9 cellular contexts compared by ENCODE assay signal in the genomic region with DNA sequence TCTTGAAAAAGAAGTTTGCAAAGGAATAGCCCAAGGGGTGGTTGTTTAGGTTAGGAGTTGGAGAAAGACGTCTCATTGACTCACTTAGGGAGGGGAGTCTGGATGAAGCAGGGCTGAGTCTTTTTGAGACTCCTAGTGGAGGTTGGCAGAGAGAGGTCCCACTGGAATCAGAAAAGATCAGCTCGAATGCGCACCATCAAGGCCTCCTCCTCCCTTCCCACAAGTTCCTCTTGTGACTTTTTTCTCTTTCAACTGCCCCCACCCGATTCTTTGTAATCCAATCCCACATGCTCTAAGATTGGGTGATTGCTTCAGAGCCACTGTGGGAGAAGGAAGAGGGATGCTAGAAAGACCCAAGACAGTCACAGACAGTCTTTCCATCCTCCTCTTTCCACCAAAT. TPM values are rescaled to one million over a fixed set of nuclear protein-coding genes. Genes with fewer than 3 reads are reported as not detected.
A peak's percentile ranks its signal among the peaks of the same experiment; 100 is the strongest.
DNase-seq lines count a peak whose midpoint lies in the region; ATAC-seq and TF ChIP-seq lines count a peak whose summit lies in the region.
"Had no signal": no experiment of that assay in that cellular context is flagged by ENCODE, and none has a peak within 500 bp of the region (broad histone marks: within the 10 kb centered on the region; RNA-seq: fewer than 3 reads in every experiment).

No MANE protein-coding gene starts in this region.

- H3K36me3 Mint-ChIP-seq in stimulated activated naive B cell treated with anti-CD40 and anti-IgM and Interleukin-4, amounts not matched to agents 10 μg/mL and 1 μg/mL and 100 μg/mL, for 72 hours: peaks cover 0 to 2% of the 10 kb centered on the region in 2 donors

- H3K9me3 ChIP-seq in ascending aorta (no peaks in the 10 kb centered on the region), iPS-18a (ENCODE audit: control insufficient read depth, low read depth, low read length) (no peaks in the 10 kb centered on the region)

- no peaks in the 10 kb centered on the region for H3K9me3 Mint-ChIP-seq in stimulated activated naive B cell treated with anti-CD40 and anti-IgM and Interleukin-4, amounts not matched to agents 10 μg/mL and 1 μg/mL and 100 μg/mL, for 72 hours

- peaks cover 42 to 43% of the 10 kb centered on the region in 2 donors for H3K4me1 Mint-ChIP-seq in stimulated activated naive B cell treated with anti-CD40 and anti-IgM and Interleukin-4, amounts not matched to agents 10 μg/mL and 1 μg/mL and 100 μg/mL, for 72 hours

- H3K4me1 ChIP-seq in ascending aorta (peaks cover 11 to 25% of the 10 kb centered on the region in 2 donors), iPS-18a (ENCODE audit: control insufficient read depth, low read depth, low read length) (peaks cover 16% of the 10 kb centered on the region)

- H3K9ac ChIP-seq in iPS-18a (ENCODE audit: low read length): peak overlapping the region; percentile 89

- no peak for ATAC-seq in stimulated activated naive B cell treated with anti-CD40 and anti-IgM and Interleukin-4, amounts not matched to agents 10 μg/mL and 1 μg/mL and 100 μg/mL, for 72 hours (replicated peaks)
- ATAC-seq in GM18498 (IDR thresholded peaks at IDR 0.05; ENCODE audit: unreplicated experiment) (no peak), HG03378 (IDR thresholded peaks at IDR 0.05; ENCODE audit: unreplicated experiment) (no peak)

- H3K27me3 ChIP-seq in ascending aorta: no peaks in the 10 kb centered on the region
- peaks cover 15% of the 10 kb centered on the region for H3K27me3 ChIP-seq in iPS-18a (ENCODE audit: control insufficient read depth, insufficient read depth, low read length)

- H3K27ac Mint-ChIP-seq in stimulated activated naive B cell treated with anti-CD40 and anti-IgM and Interleukin-4, amounts not matched to agents 10 μg/mL and 1 μg/mL and 100 μg/mL, for 72 hours: peak overlapping the region; percentile 77

- H3K27me3 Mint-ChIP-seq in stimulated activated naive B cell treated with anti-CD40 and anti-IgM and Interleukin-4, amounts not matched to agents 10 μg/mL and 1 μg/mL and 100 μg/mL, for 72 hours: peaks cover 15 to 18% of the 10 kb centered on the region in 2 donors

- peak overlapping the region; percentile 68 to 83 for H3K4me3 ChIP-seq in ascending aorta
- H3K4me3 ChIP-seq in iPS-18a (ENCODE audit: low read length): peak overlapping the region; percentile 69

- peaks cover 36 to 37% of the 10 kb centered on the region in 2 donors for H3K36me3 ChIP-seq in ascending aorta
- peaks cover 44% of the 10 kb centered on the region for H3K36me3 ChIP-seq in iPS-18a (ENCODE audit: control insufficient read depth, low read depth, low read length)

- TF ChIP-seq CTCF in ascending aorta (IDR thresholded peaks at IDR 0.05): peak in 1 of 3 experiments; percentile 6

- intact Hi-C loops in ascending aorta (cut with DNase I): no loop called here

- H3K4me3 Mint-ChIP-seq in stimulated activated naive B cell treated with anti-CD40 and anti-IgM and Interleukin-4, amounts not matched to agents 10 μg/mL and 1 μg/mL and 100 μg/mL, for 72 hours: peak overlapping the region; percentile 87 to 88

- H3K27ac ChIP-seq in ascending aorta: peak overlapping the region; percentile 95 to 96
- H3K27ac ChIP-seq in iPS-18a (ENCODE audit: low read length): peak overlapping the region; percentile 14

- peak; percentile 82 for DNase-seq in AG08396 (ENCODE audit: low spot score)
- DNase-seq in KG1 (lab: John Stamatoyannopoulos, UW): peak; percentile 49
- no peak for DNase-seq in ascending aorta (ENCODE audit: low spot score in 2 of 2)
- no peak for DNase-seq in stimulated activated naive B cell treated with anti-CD40 and anti-IgM and Interleukin-4, amounts not matched to agents 10 μg/mL and 1 μg/mL and 100 μg/mL, for 72 hours
- DNase-seq in putamen (ENCODE audit: low spot score): no peak

RNA-seq across cellular contexts. Expression of a gene that starts 2.0 kb away (rescaled TPM):
- 64.8 TPM for total RNA-seq in ascending aorta

RNA-seq across cellular contexts. Expression of a gene that starts 14.5 kb away (rescaled TPM):
- not detected for total RNA-seq in ascending aorta
- total RNA-seq: epithelial cell of proximal tubule had no signal

RNA-seq across cellular contexts. Expression of a gene that starts 26.4 kb away (rescaled TPM):
- 62.9 TPM for total RNA-seq in ascending aorta

RNA-seq across cellular contexts. Expression of a gene that starts 28.8 kb away (rescaled TPM):
- total RNA-seq in ascending aorta: not detected
- total RNA-seq: epithelial cell of proximal tubule had no signal

RNA-seq across cellular contexts. Expression of a gene that starts 29.9 kb away (rescaled TPM):
- not detected for total RNA-seq in ascending aorta

Comparison
In these comparisons a context has a peak if more than half of its experiments do, and no peak if none do; other contexts are left out.
1. DNase-seq: peak in AG08396 (single experiment) and KG1 (single experiment); none in ascending aorta (0 of 2), stimulated activated naive B cell treated with anti-CD40 and anti-IgM and Interleukin-4, amounts not matched to agents 10 μg/mL and 1 μg/mL and 100 μg/mL, for 72 hours (single experiment) and putamen (single experiment).